In genomic region chr10:15516284-15516956, GRCh38 we compare ENCODE assay signal across 25 cellular contexts.
"Had no signal": no experiment of that assay in that cellular context is flagged by ENCODE, and none has a peak within 500 bp of the region (broad histone marks: within the 10 kb centered on the region; RNA-seq: fewer than 3 reads in every experiment).

No MANE protein-coding gene starts in this region.

- H3K4me2 ChIP-seq: smooth muscle cell had no signal

- H3K27ac Mint-ChIP-seq: natural killer cell; progenitor cell of endocrine pancreas; stimulated activated naive B cell treated with anti-CD40 and anti-IgM and Interleukin-4, amounts not matched to agents 10 μg/mL and 1 μg/mL and 100 μg/mL, for 72 hours; stimulated activated naive CD8-positive, alpha-beta T cell treated with anti-CD3 and anti-CD28 coated beads, Interleukin-15, Interleukin-2, amounts not matched to agents 100 ng/mL and 50 ng/mL, for 24 hours; type B pancreatic cell had no signal

- H3K9me3 ChIP-seq: left lung, lower lobe of right lung, ovary, right atrium auricular region, right lobe of liver, tibial nerve, uterus had no signal

- FAIRE-seq: islet of Langerhans had no signal

- DNase-seq: hippocampal formation; kidney; left colon; left lung; lower lobe of right lung; mammary epithelial cell; mesenchymal stem cell; naive B cell; natural killer cell; ovary; right lobe of liver; stimulated activated CD4-positive, alpha-beta T cell treated with anti-CD3 and anti-CD28 coated beads, Interleukin-1b, Interleukin-23, amount 100 ng/mL, for 48 hours; stimulated activated CD4-positive, alpha-beta T cell treated with anti-CD3 and anti-CD28 coated beads, Interleukin-2, amount 100 ng/mL, for 48 hours; stimulated activated CD4-positive, alpha-beta T cell treated with anti-CD3 and anti-CD28 coated beads, Interleukin-4, amount 100 ng/mL, for 4 hours; stimulated activated CD8-positive, alpha-beta memory T cell treated with anti-CD3 and anti-CD28 coated beads, Interleukin-4, amount 100 ng/mL, for 48 hours; stimulated activated naive B cell treated with anti-CD40 and anti-IgM and Interleukin-4, amounts not matched to agents 10 μg/mL and 1 μg/mL and 100 μg/mL, for 72 hours; substantia nigra; uterus had no signal

- H3K27ac ChIP-seq: left lung, lower lobe of right lung, ovary, right atrium auricular region, right lobe of liver, tibial nerve, uterus had no signal

- ATAC-seq: left colon; left lung; lower lobe of right lung; natural killer cell; right lobe of liver; stimulated activated naive B cell treated with anti-CD40 and anti-IgM and Interleukin-4, amounts not matched to agents 10 μg/mL and 1 μg/mL and 100 μg/mL, for 72 hours had no signal

- H3K27me3 Mint-ChIP-seq: progenitor cell of endocrine pancreas; stimulated activated naive B cell treated with anti-CD40 and anti-IgM and Interleukin-4, amounts not matched to agents 10 μg/mL and 1 μg/mL and 100 μg/mL, for 72 hours had no signal

- H3K4me3 ChIP-seq: left lung, lower lobe of right lung, ovary, right atrium auricular region, right lobe of liver, smooth muscle cell, tibial nerve, uterus had no signal

- H3K4me1 Mint-ChIP-seq: naive B cell; natural killer cell; stimulated activated naive B cell treated with anti-CD40 and anti-IgM and Interleukin-4, amounts not matched to agents 10 μg/mL and 1 μg/mL and 100 μg/mL, for 72 hours had no signal

- H3K9me3 Mint-ChIP-seq: natural killer cell; stimulated activated naive CD8-positive, alpha-beta T cell treated with anti-CD3 and anti-CD28 coated beads, Interleukin-15, Interleukin-2, amounts not matched to agents 100 ng/mL and 50 ng/mL, for 24 hours had no signal

- H3K4me1 ChIP-seq: left lung, lower lobe of right lung, right atrium auricular region, right lobe of liver, tibial nerve, uterus had no signal

- H3K36me3 Mint-ChIP-seq: naive B cell; natural killer cell; stimulated activated naive B cell treated with anti-CD40 and anti-IgM and Interleukin-4, amounts not matched to agents 10 μg/mL and 1 μg/mL and 100 μg/mL, for 72 hours; type B pancreatic cell had no signal

- H3K36me3 ChIP-seq: left lung, lower lobe of right lung, ovary, right atrium auricular region, right lobe of liver, tibial nerve, uterus had no signal

- H3K27me3 ChIP-seq: left lung, ovary, right atrium auricular region, right lobe of liver, tibial nerve, uterus had no signal

- H3K4me3 Mint-ChIP-seq: naive B cell; natural killer cell; stimulated activated naive B cell treated with anti-CD40 and anti-IgM and Interleukin-4, amounts not matched to agents 10 μg/mL and 1 μg/mL and 100 μg/mL, for 72 hours; stimulated activated naive CD8-positive, alpha-beta T cell treated with anti-CD3 and anti-CD28 coated beads, Interleukin-15, Interleukin-2, amounts not matched to agents 100 ng/mL and 50 ng/mL, for 24 hours; type B pancreatic cell had no signal
